Comparison of ENCODE assay signal across 11 cellular contexts in the genomic region with DNA sequence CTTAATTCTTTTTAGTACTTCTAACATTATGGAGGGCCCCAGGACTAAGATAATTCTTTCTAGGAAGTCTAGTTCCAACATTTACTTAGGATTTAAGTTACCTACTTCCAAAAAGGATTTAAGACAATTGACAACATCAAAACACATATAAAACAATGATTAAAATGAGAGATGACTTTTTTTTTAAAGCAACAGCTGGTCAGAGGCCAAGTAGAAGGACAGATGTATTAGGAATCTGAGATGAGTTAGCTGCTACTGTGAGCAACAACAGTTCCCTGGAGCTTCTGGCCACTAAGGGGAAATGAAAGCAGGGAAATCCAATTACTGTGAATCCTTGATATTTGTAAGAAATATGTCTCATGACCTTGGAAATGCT.
DNase-seq lines count a peak whose midpoint lies in the region; ATAC-seq, FAIRE-seq and TF ChIP-seq lines count a peak whose summit lies in the region.
"Had no signal": no experiment of that assay in that cellular context is flagged by ENCODE, and none has a peak within 500 bp of the region (broad histone marks: within the 10 kb centered on the region; RNA-seq: fewer than 3 reads in every experiment).

No MANE protein-coding gene starts in this region.

- H4K91ac ChIP-seq in mesenchymal stem cell (ENCODE audit: low read length) = no peak overlapping the region

- no peak overlapping the region for H2BK120ac ChIP-seq in mesenchymal stem cell (ENCODE audit: low read depth, low read length)

- H3K4me2 ChIP-seq in HepG2 (ENCODE audit: low read depth, low read length) (no peak overlapping the region), mesenchymal stem cell (ENCODE audit: low read length, poor library complexity, severe bottlenecking) (no peak overlapping the region)

- H2BK5ac ChIP-seq in mesenchymal stem cell (ENCODE audit: low read depth, low read length, poor library complexity, severe bottlenecking) = no peak overlapping the region

- no peak overlapping the region for H2BK15ac ChIP-seq in mesenchymal stem cell (ENCODE audit: low read depth, poor library complexity, severe bottlenecking)

- no peak overlapping the region for H3K23ac ChIP-seq in mesenchymal stem cell (ENCODE audit: low read length in 2 of 2)

- peaks cover 0 to 3% of the 10 kb centered on the region in 2 experiments; a peak in 2 of 5 replicates for H3K27me3 ChIP-seq in HepG2 (ENCODE audit: control insufficient read depth in 1 of 2, insufficient read depth in 2 of 2, low read length in 2 of 2)
- H3K27me3 ChIP-seq in right lobe of liver = no peaks in the 10 kb centered on the region
- H3K27me3 ChIP-seq in mesenchymal stem cell (ENCODE audit: control insufficient read depth in 1 of 2, insufficient read depth in 1 of 2, low read length in 2 of 2) = peaks cover 0 to 23% of the 10 kb centered on the region in 2 experiments
- H3K27me3 ChIP-seq in uterus = no peaks in the 10 kb centered on the region
- H3K27me3 ChIP-seq: ascending aorta had no signal

- no peaks in the 10 kb centered on the region for H3K79me2 ChIP-seq in HepG2 (ENCODE audit: insufficient read depth, low read length)

- BruUV-seq in HepG2 (replicated peaks; lab: Mats Ljungman, UMichigan) = no TSS peak

- no peak for ATAC-seq in HepG2
- no peak for ATAC-seq in right lobe of liver
- no peak for ATAC-seq in WTC11
- ATAC-seq in GM21825 (IDR thresholded peaks at IDR 0.05; ENCODE audit: unreplicated experiment) = no peak

- no peaks in the 10 kb centered on the region for H3K9me3 ChIP-seq in HepG2 (ENCODE audit: low read length)
- H3K9me3 ChIP-seq in right lobe of liver = no peaks in the 10 kb centered on the region
- no peaks in the 10 kb centered on the region for H3K9me3 ChIP-seq in mesenchymal stem cell (ENCODE audit: control insufficient read depth, low read length)
- no peaks in the 10 kb centered on the region for H3K9me3 ChIP-seq in uterus
- H3K9me3 ChIP-seq: ascending aorta had no signal

- no peak for TF ChIP-seq CTCF in HepG2 (CRISPR knock-in tag; IDR thresholded peaks at IDR 0.05)
- TF ChIP-seq CTCF in right lobe of liver (IDR thresholded peaks at IDR 0.05) = no peak
- TF ChIP-seq CTCF in WTC11 (IDR thresholded peaks at IDR 0.05) = peak; percentile 11; the same call in 1 of the 2 replicates
- no peak for TF ChIP-seq CTCF in uterus (IDR thresholded peaks at IDR 0.05)
- TF ChIP-seq CTCF in GM20000 (IDR thresholded peaks at IDR 0.05; ENCODE audit: extremely low read depth, missing control alignments) = no peak

- H2AFZ ChIP-seq in HepG2 (ENCODE audit: low read length) = no peak overlapping the region
- no peak overlapping the region for H2AFZ ChIP-seq in mesenchymal stem cell (ENCODE audit: low read depth, low read length)

- peaks cover 5% of the 10 kb centered on the region; the same call in 1 of the 2 replicates for H3K4me1 ChIP-seq in HepG2 (ENCODE audit: insufficient read depth, low read length)
- H3K4me1 ChIP-seq in right lobe of liver = peaks cover 0 to 6% (median 0%) of the 10 kb centered on the region in 4 donors
- peaks cover 6% of the 10 kb centered on the region for H3K4me1 ChIP-seq in mesenchymal stem cell (ENCODE audit: control insufficient read depth, insufficient read depth, low read depth, low read length)
- H3K4me1 ChIP-seq in uterus = no peaks in the 10 kb centered on the region

- no peaks in the 10 kb centered on the region for H3K9me3 Mint-ChIP-seq in WTC11
- H3K9me3 Mint-ChIP-seq: memory B cell had no signal

- H3K36me3 ChIP-seq in HepG2 (replicated peaks in 1 of 2; ENCODE audit: control insufficient read depth in 1 of 2, insufficient read depth in 2 of 2, low read length in 2 of 2) = no peaks in the 10 kb centered on the region
- H3K36me3 ChIP-seq in right lobe of liver = no peaks in the 10 kb centered on the region
- no peaks in the 10 kb centered on the region for H3K36me3 ChIP-seq in mesenchymal stem cell (ENCODE audit: control insufficient read depth in 1 of 2, insufficient read depth in 2 of 2, low read depth in 1 of 2, low read length in 2 of 2)
- no peaks in the 10 kb centered on the region for H3K36me3 ChIP-seq in uterus
- H3K36me3 ChIP-seq: ascending aorta had no signal

- DNase-seq in HepG2 (ENCODE audit: low spot score) (no peak), right lobe of liver (no peak), WTC11 (ENCODE audit: low spot score) (no peak), mesenchymal stem cell (no peak), uterus (no peak), GM20000 (ENCODE audit: low spot score) (no peak), T-helper 9 cell (no peak)
- DNase-seq: NCI-H1048 had no signal

- CTCF ChIA-PET in HepG2 (lab: Yijun Ruan, JAX; ENCODE audit: low intra/inter-chr PET ratio, low total read pairs) (interaction anchor here (0.8 to 1.7 kb wide), 3 partner anchors 19 to 414 kb away, joined by 5 to 6 read pairs (median 5); no protein-coding TSS in a partner anchor), WTC11 (lab: Charles Lee) (interaction anchor here (0.5 to 4.6 kb wide), 36 partner anchors 10 to 1226 kb away, joined by 3 to 111 read pairs (median 4); no protein-coding TSS in a partner anchor)

- H4K8ac ChIP-seq in mesenchymal stem cell (ENCODE audit: low read length) = no peak overlapping the region

- intact Hi-C loops in HepG2 (cut with micrococcal nuclease; ENCODE audit: unreplicated experiment) (loop anchor here (1.0 to 10.0 kb wide), 4 partner anchors 79 to 904 kb away; no protein-coding TSS in a partner anchor), right lobe of liver (cut with DNase I) (no loop called here), uterus (cut with DNase I; ENCODE audit: low total_unique reads) (no loop called here)

- H3K4me3 ChIP-seq in HepG2 (replicated peaks in 1 of 3; ENCODE audit: insufficient read depth in 1 of 3, low read depth in 2 of 3, low read length in 3 of 3) (no peak overlapping the region), right lobe of liver (no peak overlapping the region), mesenchymal stem cell (ENCODE audit: insufficient read depth in 1 of 2, low read depth in 1 of 2, low read length in 2 of 2) (no peak overlapping the region), uterus (no peak overlapping the region)

- no peak overlapping the region for H3K4ac ChIP-seq in mesenchymal stem cell (ENCODE audit: low read depth in 1 of 2, low read length in 2 of 2)

- H3K27ac ChIP-seq in HepG2 (ENCODE audit: extremely low read length, insufficient read depth, low read length) (no peak overlapping the region), right lobe of liver (no peak overlapping the region), mesenchymal stem cell (ENCODE audit: low read length, poor library complexity, severe bottlenecking) (no peak overlapping the region), uterus (peak overlapping the region; percentile 92 to 100)

- H3K27ac Mint-ChIP-seq in WTC11 = no peak overlapping the region

- H3K27me3 Mint-ChIP-seq in WTC11 (ENCODE audit: low read depth) = peaks cover 15% of the 10 kb centered on the region

- POLR2A ChIA-PET in HepG2 (lab: Yijun Ruan, JAX) = no interaction called here
- POLR2A ChIA-PET in WTC11 (lab: Charles Lee) = interaction anchor here (0.8 kb wide), 1 partner anchor 857 kb away, joined by 3 read pairs; no protein-coding TSS in a partner anchor

- H4K20me1 ChIP-seq in HepG2 (ENCODE audit: insufficient read depth, low read length) = no peaks in the 10 kb centered on the region

- no peak overlapping the region for H2BK12ac ChIP-seq in mesenchymal stem cell (ENCODE audit: low read length in 2 of 2)

- no peaks in the 10 kb centered on the region for H3K36me3 Mint-ChIP-seq in WTC11
- H3K36me3 Mint-ChIP-seq: memory B cell had no signal

- no peak overlapping the region for H2AK5ac ChIP-seq in mesenchymal stem cell (ENCODE audit: low read length, severe bottlenecking)

- no peak overlapping the region for H3K9ac ChIP-seq in HepG2 (ENCODE audit: insufficient read depth, low read depth, low read length)
- H3K9ac ChIP-seq in mesenchymal stem cell (ENCODE audit: low read length) = peak overlapping the region; percentile 84

- peak overlapping the region; percentile 66; the same call in 1 of the 2 replicates for H3K4me3 Mint-ChIP-seq in WTC11

- H3K14ac ChIP-seq in mesenchymal stem cell (ENCODE audit: low read length in 2 of 2) = no peak overlapping the region

- TF ChIP-seq EP300 in HepG2 (IDR thresholded peaks at IDR 0.05; ENCODE audit: low read depth in 2 of 2, low read length in 2 of 2) (no peak), HepG2 (CRISPR knock-in tag; IDR thresholded peaks at IDR 0.05; ENCODE audit: borderline replicate concordance) (no peak)

- in situ Hi-C loops in HepG2 (cut with HindIII; ENCODE audit: extremely low pct_ligation_motif_present, low pct_unique_long_range_greater_than_20kb) = no loop called here

- H3K79me1 ChIP-seq in mesenchymal stem cell (replicated peaks; ENCODE audit: low read length, poor library complexity, severe bottlenecking) = no peaks in the 10 kb centered on the region

- TF ChIP-seq POLR2A in HepG2 (IDR thresholded peaks at IDR 0.05; ENCODE audit: insufficient read depth in 1 of 2, low read depth in 2 of 2, low read length in 2 of 2) (no peak), right lobe of liver (IDR thresholded peaks at IDR 0.05) (no peak), uterus (IDR thresholded peaks at IDR 0.05) (no peak)

- peaks cover 32% of the 10 kb centered on the region for H3K4me1 Mint-ChIP-seq in WTC11

- TF ChIP-seq RAD21 in HepG2 (CRISPR knock-in tag; IDR thresholded peaks at IDR 0.05) = no peak

- FAIRE-seq in HepG2 (lab: Jason Lieb, UNC) = no peak

- no peak overlapping the region for H3K18ac ChIP-seq in mesenchymal stem cell (ENCODE audit: low read depth in 1 of 2, low read length in 2 of 2)

TF ChIP-seq in HepG2, 621 proteins besides CTCF, POLR2A, EP300 and RAD21 (continues in another document):
- no peak for TF ChIP-seq ZNF878 (CRISPR knock-in tag; IDR thresholded peaks at IDR 0.05)

TF ChIP-seq in WTC11, 78 proteins besides CTCF, POLR2A, EP300 and RAD21:
- TF ChIP-seq NFATC4 (CRISPR knock-in tag; IDR thresholded peaks at IDR 0.05) (no peak), RORB (CRISPR knock-in tag; IDR thresholded peaks at IDR 0.05) (no peak), ESRRA (CRISPR knock-in tag; IDR thresholded peaks at IDR 0.05; ENCODE audit: borderline replicate concordance) (no peak)

Comparison
In these comparisons a context has a peak if more than half of its experiments do, and no peak if none do; other contexts are left out.
1. H3K27ac ChIP-seq: peak in uterus (2 of 2); none in HepG2 (single experiment), right lobe of liver (0 of 3) and mesenchymal stem cell (single experiment).